1 cellular context compared by ENCODE assay signal in the genomic region with DNA sequence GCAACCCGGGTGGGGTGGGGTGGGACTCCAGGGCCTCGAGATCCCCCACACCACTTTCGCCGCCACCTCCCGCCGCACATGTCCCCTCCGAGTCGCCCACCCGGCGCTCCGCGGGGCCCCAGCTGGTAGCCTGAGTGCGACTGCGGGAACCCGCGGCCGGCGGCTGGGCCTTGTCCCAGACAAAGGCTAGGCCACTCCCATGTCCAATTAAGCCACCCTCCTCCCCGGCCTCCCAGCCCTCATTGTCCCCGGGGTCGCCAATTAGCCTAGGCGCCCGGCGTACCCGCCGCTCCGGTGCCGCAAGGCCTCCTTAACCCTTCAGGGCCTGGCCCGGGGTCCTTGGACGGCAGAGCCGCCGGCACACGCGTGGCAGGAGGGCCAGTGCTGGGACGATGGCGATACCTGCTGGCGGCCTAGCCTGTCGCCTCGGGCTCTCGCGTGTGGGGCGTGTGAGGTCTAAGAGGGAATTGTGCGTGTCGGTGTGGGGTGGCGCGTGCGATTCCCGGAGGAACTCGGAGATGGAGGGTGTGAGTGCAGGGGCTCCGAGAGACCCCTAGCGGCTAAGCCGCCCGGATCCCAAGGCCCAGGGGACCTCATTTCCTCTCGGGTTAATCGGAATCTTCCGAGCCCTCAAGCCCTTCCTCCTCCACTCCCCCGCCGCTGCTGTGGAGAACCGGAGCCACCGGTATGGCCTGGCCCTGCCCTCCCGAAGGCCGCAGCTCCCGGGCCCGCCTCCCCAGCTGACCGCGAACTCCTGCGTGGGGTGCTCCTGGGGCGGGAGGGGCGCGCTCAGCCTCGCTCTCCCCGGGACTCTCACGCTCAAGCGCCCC.
TF ChIP-seq lines count a peak whose summit lies in the region.

No MANE protein-coding gene starts in this region.

TF ChIP-seq in SK-N-SH treated with all-trans-retinoic acid at 6 μM for 48 hours, 23 proteins besides CTCF, POLR2A, EP300 and RAD21 (continued from another document):
- TF ChIP-seq, protein P1, sequence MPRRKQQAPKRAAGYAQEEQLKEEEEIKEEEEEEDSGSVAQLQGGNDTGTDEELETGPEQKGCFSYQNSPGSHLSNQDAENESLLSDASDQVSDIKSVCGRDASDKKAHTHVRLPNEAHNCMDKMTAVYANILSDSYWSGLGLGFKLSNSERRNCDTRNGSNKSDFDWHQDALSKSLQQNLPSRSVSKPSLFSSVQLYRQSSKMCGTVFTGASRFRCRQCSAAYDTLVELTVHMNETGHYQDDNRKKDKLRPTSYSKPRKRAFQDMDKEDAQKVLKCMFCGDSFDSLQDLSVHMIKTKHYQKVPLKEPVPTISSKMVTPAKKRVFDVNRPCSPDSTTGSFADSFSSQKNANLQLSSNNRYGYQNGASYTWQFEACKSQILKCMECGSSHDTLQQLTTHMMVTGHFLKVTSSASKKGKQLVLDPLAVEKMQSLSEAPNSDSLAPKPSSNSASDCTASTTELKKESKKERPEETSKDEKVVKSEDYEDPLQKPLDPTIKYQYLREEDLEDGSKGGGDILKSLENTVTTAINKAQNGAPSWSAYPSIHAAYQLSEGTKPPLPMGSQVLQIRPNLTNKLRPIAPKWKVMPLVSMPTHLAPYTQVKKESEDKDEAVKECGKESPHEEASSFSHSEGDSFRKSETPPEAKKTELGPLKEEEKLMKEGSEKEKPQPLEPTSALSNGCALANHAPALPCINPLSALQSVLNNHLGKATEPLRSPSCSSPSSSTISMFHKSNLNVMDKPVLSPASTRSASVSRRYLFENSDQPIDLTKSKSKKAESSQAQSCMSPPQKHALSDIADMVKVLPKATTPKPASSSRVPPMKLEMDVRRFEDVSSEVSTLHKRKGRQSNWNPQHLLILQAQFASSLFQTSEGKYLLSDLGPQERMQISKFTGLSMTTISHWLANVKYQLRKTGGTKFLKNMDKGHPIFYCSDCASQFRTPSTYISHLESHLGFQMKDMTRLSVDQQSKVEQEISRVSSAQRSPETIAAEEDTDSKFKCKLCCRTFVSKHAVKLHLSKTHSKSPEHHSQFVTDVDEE (CRISPR knock-in tag; IDR thresholded peaks at IDR 0.05): no peak
- TF ChIP-seq, protein P2, sequence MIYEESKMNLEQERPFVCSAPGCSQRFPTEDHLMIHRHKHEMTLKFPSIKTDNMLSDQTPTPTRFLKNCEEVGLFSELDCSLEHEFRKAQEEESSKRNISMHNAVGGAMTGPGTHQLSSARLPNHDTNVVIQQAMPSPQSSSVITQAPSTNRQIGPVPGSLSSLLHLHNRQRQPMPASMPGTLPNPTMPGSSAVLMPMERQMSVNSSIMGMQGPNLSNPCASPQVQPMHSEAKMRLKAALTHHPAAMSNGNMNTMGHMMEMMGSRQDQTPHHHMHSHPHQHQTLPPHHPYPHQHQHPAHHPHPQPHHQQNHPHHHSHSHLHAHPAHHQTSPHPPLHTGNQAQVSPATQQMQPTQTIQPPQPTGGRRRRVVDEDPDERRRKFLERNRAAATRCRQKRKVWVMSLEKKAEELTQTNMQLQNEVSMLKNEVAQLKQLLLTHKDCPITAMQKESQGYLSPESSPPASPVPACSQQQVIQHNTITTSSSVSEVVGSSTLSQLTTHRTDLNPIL (CRISPR knock-in tag; IDR thresholded peaks at IDR 0.05; ENCODE audit: low read depth): peak; percentile 12; the same call in 1 of the 2 replicates
- TF ChIP-seq, protein P3, sequence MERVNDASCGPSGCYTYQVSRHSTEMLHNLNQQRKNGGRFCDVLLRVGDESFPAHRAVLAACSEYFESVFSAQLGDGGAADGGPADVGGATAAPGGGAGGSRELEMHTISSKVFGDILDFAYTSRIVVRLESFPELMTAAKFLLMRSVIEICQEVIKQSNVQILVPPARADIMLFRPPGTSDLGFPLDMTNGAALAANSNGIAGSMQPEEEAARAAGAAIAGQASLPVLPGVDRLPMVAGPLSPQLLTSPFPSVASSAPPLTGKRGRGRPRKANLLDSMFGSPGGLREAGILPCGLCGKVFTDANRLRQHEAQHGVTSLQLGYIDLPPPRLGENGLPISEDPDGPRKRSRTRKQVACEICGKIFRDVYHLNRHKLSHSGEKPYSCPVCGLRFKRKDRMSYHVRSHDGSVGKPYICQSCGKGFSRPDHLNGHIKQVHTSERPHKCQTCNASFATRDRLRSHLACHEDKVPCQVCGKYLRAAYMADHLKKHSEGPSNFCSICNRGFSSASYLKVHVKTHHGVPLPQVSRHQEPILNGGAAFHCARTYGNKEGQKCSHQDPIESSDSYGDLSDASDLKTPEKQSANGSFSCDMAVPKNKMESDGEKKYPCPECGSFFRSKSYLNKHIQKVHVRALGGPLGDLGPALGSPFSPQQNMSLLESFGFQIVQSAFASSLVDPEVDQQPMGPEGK (CRISPR knock-in tag; IDR thresholded peaks at IDR 0.05; ENCODE audit: borderline replicate concordance): peak; percentile 36; the same call in 1 of the 2 replicates
- TF ChIP-seq ESRRG (CRISPR knock-in tag; IDR thresholded peaks at IDR 0.05): peak; percentile 40
- TF ChIP-seq RARB (CRISPR knock-in tag; IDR thresholded peaks at IDR 0.05): no peak; the same call in none of the 2 replicates
- TF ChIP-seq TCF4 (CRISPR knock-in tag; IDR thresholded peaks at IDR 0.05; ENCODE audit: borderline replicate concordance): no peak
- 0 out of 2 replicates have a peak, but pooled peaks have one; percentile 9 for TF ChIP-seq ZC3H10 (CRISPR knock-in tag; IDR thresholded peaks at IDR 0.05)
- peak; percentile 58; the same call in 1 of the 2 replicates for TF ChIP-seq ZFP30 (CRISPR knock-in tag; IDR thresholded peaks at IDR 0.05)
- TF ChIP-seq TOX (CRISPR knock-in tag; IDR thresholded peaks at IDR 0.05; ENCODE audit: borderline replicate concordance): peak; percentile 63; the same call in 1 of the 2 replicates
- no peak for TF ChIP-seq PPARA (CRISPR knock-in tag; IDR thresholded peaks at IDR 0.05; ENCODE audit: borderline replicate concordance)
